Comparison of ENCODE assay signal across 8 cellular contexts in genomic region chr3:52851348-52851747, GRCh38. TPM values are rescaled to one million over a fixed set of nuclear protein-coding genes. Genes with fewer than 3 reads are reported as not detected.
A peak's percentile ranks its signal among the peaks of the same experiment; 100 is the strongest.
DNase-seq lines count a peak whose midpoint lies in the region; ATAC-seq and TF ChIP-seq lines count a peak whose summit lies in the region.

No MANE protein-coding gene starts in this region.

- no peak overlapping the region for H3K9ac ChIP-seq in PC-3 (ENCODE audit: low read length)

- H3K27me3 ChIP-seq in PC-3 (ENCODE audit: low read length) (no peaks in the 10 kb centered on the region), breast epithelium (no peaks in the 10 kb centered on the region), upper lobe of right lung (no peaks in the 10 kb centered on the region)

- ATAC-seq in PC-3 (peak; percentile 80), upper lobe of right lung (peak; percentile 86), GM18505 (IDR thresholded peaks at IDR 0.05; ENCODE audit: unreplicated experiment) (no peak), HG02840 (IDR thresholded peaks at IDR 0.05; ENCODE audit: low FRiP score, unreplicated experiment) (no peak)

- no peaks in the 10 kb centered on the region for H3K9me3 ChIP-seq in PC-3 (ENCODE audit: low read length)
- H3K9me3 ChIP-seq in breast epithelium, result no peaks in the 10 kb centered on the region
- no peaks in the 10 kb centered on the region for H3K9me3 ChIP-seq in upper lobe of right lung

- no peak overlapping the region for H3K27ac ChIP-seq in PC-3 (ENCODE audit: low read length)
- no peak overlapping the region for H3K27ac ChIP-seq in breast epithelium
- no peak overlapping the region for H3K27ac ChIP-seq in upper lobe of right lung

- H2AFZ ChIP-seq in PC-3 (ENCODE audit: low read length), result no peak overlapping the region

- no peak overlapping the region for H3K4me2 ChIP-seq in PC-3 (ENCODE audit: low read length)

- TF ChIP-seq POLR2A in breast epithelium (IDR thresholded peaks at IDR 0.05), result no peak
- no peak for TF ChIP-seq POLR2A in GM18505 (IDR thresholded peaks at IDR 0.05; ENCODE audit: borderline replicate concordance, extremely low read depth, insufficient read depth, insufficient read length)

- H3K4me3 ChIP-seq in PC-3 (ENCODE audit: low read length) (no peak overlapping the region), breast epithelium (no peak overlapping the region), upper lobe of right lung (no peak overlapping the region)

- BruUV-seq in PC-3 (replicated peaks; lab: Mats Ljungman, UMichigan), result no TSS peak

- CTCF ChIA-PET in PC-3 (lab: Charles Lee), result interaction anchor here (0.6 kb wide), 1 partner anchor 47 kb away, joined by 3 read pairs; no protein-coding TSS in a partner anchor

- POLR2A ChIA-PET in PC-3 (lab: Charles Lee; ENCODE audit: unreplicated experiment), result no interaction called here

- TF ChIP-seq CTCF in PC-3 (conservative IDR thresholded peaks at IDR 0.05; ENCODE audit: low read depth, low read length), result peak; percentile 73
- TF ChIP-seq CTCF in breast epithelium (IDR thresholded peaks at IDR 0.05), result peak in 2 of 3 donors; percentile 47
- TF ChIP-seq CTCF in upper lobe of right lung (IDR thresholded peaks at IDR 0.05), result peak; percentile 53

- H4K20me1 ChIP-seq in PC-3 (ENCODE audit: low read length), result no peaks in the 10 kb centered on the region

- H3K4me1 ChIP-seq in PC-3 (ENCODE audit: insufficient read depth, low read length) (no peaks in the 10 kb centered on the region), breast epithelium (no peaks in the 10 kb centered on the region), upper lobe of right lung (no peaks in the 10 kb centered on the region)

- H3K36me3 ChIP-seq in PC-3 (ENCODE audit: low read depth, low read length) (peaks cover 3% of the 10 kb centered on the region), breast epithelium (no peaks in the 10 kb centered on the region), upper lobe of right lung (peaks cover 56% of the 10 kb centered on the region)

- no peaks in the 10 kb centered on the region for H3K9me2 ChIP-seq in PC-3 (replicated peaks; ENCODE audit: low read length)

- no peaks in the 10 kb centered on the region for H3K79me2 ChIP-seq in PC-3 (ENCODE audit: low read length)

- peak; percentile 17 for DNase-seq in DMS79 (lab: John Stamatoyannopoulos, UW)
- peak; percentile 17 for DNase-seq in HK-2 (ENCODE audit: unreplicated experiment)
- peak; percentile 51 for DNase-seq in PC-3
- no peak for DNase-seq in breast epithelium (ENCODE audit: low spot score in 2 of 2)
- DNase-seq in left kidney (ENCODE audit: low read depth, low spot score), result peak; percentile 73
- DNase-seq in upper lobe of right lung, result no peak

- no peaks in the 10 kb centered on the region for H3F3A ChIP-seq in PC-3 (ENCODE audit: low read length, unreplicated experiment)

- intact Hi-C loops in PC-3 (cut with micrococcal nuclease) (loop anchor here (1.0 to 2.0 kb wide), 3 partner anchors 83 to 221 kb away; no protein-coding TSS in a partner anchor), breast epithelium (cut with DNase I; ENCODE audit: low total_unique reads) (no loop called here), upper lobe of right lung (cut with DNase I) (no loop called here)

RNA-seq across cellular contexts. Expression of gene MUSTN1, which starts 16.5 kb away (rescaled TPM):
- 0.66 and 0.69 TPM in 2 replicates for total RNA-seq in PC-3 (2014; rRNA removed)
- 10 to 100 TPM in 1 of 3 donors, 1 to 10 TPM in 2; 5.9 to 13.0 (median 6.9) TPM for total RNA-seq in breast epithelium
- total RNA-seq in upper lobe of right lung, result 5.4 TPM

RNA-seq across cellular contexts. Expression of gene ITIH4, which starts 20.9 kb away (rescaled TPM):
- total RNA-seq in PC-3 (2014; rRNA removed) (0.80 TPM in 1 of 2 replicates, not detected in the other), breast epithelium (1 to 10 TPM; 5.6 to 9.5 (median 5.8) TPM), upper lobe of right lung (26.9 TPM)

RNA-seq across cellular contexts. Expression of gene STIMATE, which starts 46.0 kb away (rescaled TPM):
- 18.5 and 29.7 TPM in 2 replicates for total RNA-seq in PC-3 (2014; rRNA removed)
- total RNA-seq in breast epithelium, result 10 to 100 TPM; 14.0 to 18.7 (median 14.7) TPM
- total RNA-seq in upper lobe of right lung, result 34.7 TPM

RNA-seq across cellular contexts. Expression of gene ITIH3, which starts 56.8 kb away (rescaled TPM):
- total RNA-seq in PC-3 (2014; rRNA removed) (not detected in 2 replicates), breast epithelium (1 to 10 TPM in 1 of 3 donors, under 1 TPM in 2; 0.64 to 6.6 (median 0.88) TPM), upper lobe of right lung (9.5 TPM)

Comparison
In these comparisons a context has a peak if more than half of its experiments do, and no peak if none do; other contexts are left out.
1. DNase-seq: peak in DMS79 (single experiment), HK-2 (single experiment), PC-3 (single experiment) and left kidney (single experiment); none in breast epithelium (0 of 2) and upper lobe of right lung (single experiment).
2. ATAC-seq: peak in PC-3 (single experiment) and upper lobe of right lung (single experiment); none in GM18505 (single experiment) and HG02840 (single experiment).
3. Peak in every context shown above with its lines, with median percentiles within 50 percentile points of each other: CTCF ChIP-seq.